Comparison of ENCODE assay signal across 8 cellular contexts in genomic region chr16:5098221-5099159, GRCh38. TPM values are rescaled to one million over a fixed set of nuclear protein-coding genes. Genes with fewer than 3 reads are reported as not detected.
DNase-seq lines count a peak whose midpoint lies in the region; TF ChIP-seq lines count a peak whose summit lies in the region.
"Not testable (repeated sequence)": the region's sequence is repeated elsewhere in the genome, so short reads cannot be mapped to it uniquely, and the experiment has no call there.

No MANE protein-coding gene starts in this region.

- peak overlapping the region; percentile 83 for H3K4me3 Mint-ChIP-seq in Calu3 (ENCODE audit: low read depth, unreplicated experiment)
- peak overlapping the region; percentile 93 for H3K4me3 Mint-ChIP-seq in HFFc6
- H3K4me3 Mint-ChIP-seq in neural crest cell, result peak overlapping the region; percentile 95

- H3K27me3 ChIP-seq in ascending aorta, cardiac muscle cell: not testable (repeated sequence)

- intact Hi-C loops in Calu3 (cut with micrococcal nuclease; ENCODE audit: unreplicated experiment), result loop anchor here (10.0 kb wide), 1 partner anchor 144 kb away; the partner anchor contains the start of gene SEC14L5
- intact Hi-C loops in ascending aorta (cut with DNase I), result loop anchor here (1.0 to 5.0 kb wide), 3 partner anchors 140 to 331 kb away; partner anchors contain the start of genes GLYR1, SEC14L5, UBN1 and ZNF500

- H3K36me3 Mint-ChIP-seq in Calu3 (ENCODE audit: insufficient read depth, unreplicated experiment), result peaks cover 28% of the 10 kb centered on the region
- H3K36me3 Mint-ChIP-seq in HFFc6 (ENCODE audit: low read depth); neural crest cell (ENCODE audit: low read depth): not testable (repeated sequence)

- H3K4me1 Mint-ChIP-seq in Calu3 (ENCODE audit: low read depth, unreplicated experiment) (peaks cover 12% of the 10 kb centered on the region), HFFc6 (ENCODE audit: low read depth) (peaks cover 11% of the 10 kb centered on the region), neural crest cell (peaks cover 13% of the 10 kb centered on the region)

- H3K27me3 Mint-ChIP-seq in Calu3 (ENCODE audit: unreplicated experiment) (peaks cover 33% of the 10 kb centered on the region), HFFc6 (ENCODE audit: insufficient read depth) (peaks cover 22% of the 10 kb centered on the region), neural crest cell (ENCODE audit: low read depth) (peaks cover 13% of the 10 kb centered on the region)

- H3K4me3 ChIP-seq in ascending aorta, result peak overlapping the region; percentile 80 to 95
- peak overlapping the region; percentile 75 for H3K4me3 ChIP-seq in cardiac muscle cell

- not testable (repeated sequence) for BruUV-seq in Calu3 (replicated peaks; lab: Mats Ljungman, UMichigan)

- TF ChIP-seq CTCF in Calu3 (IDR thresholded peaks at IDR 0.05; ENCODE audit: unreplicated experiment); HFFc6 (IDR thresholded peaks at IDR 0.05); ascending aorta (IDR thresholded peaks at IDR 0.05); cardiac muscle cell (IDR thresholded peaks at IDR 0.05; ENCODE audit: low read depth, low read length); neural crest cell (conservative IDR thresholded peaks at IDR 0.05): not testable (repeated sequence)

- DNase-seq in Calu3, result peak; percentile 74
- DNase-seq in HFFc6, result not testable (repeated sequence)
- DNase-seq in NCI-H1105 treated with DMSO at 0.1 percent for 48 hours (lab: John Stamatoyannopoulos, UW), result peak; percentile 9
- DNase-seq in UCSD-AML1 (lab: John Stamatoyannopoulos, UW; ENCODE audit: unreplicated experiment), result peak; percentile 56
- peak; percentile 21 to 89 for DNase-seq in ascending aorta (ENCODE audit: low spot score in 2 of 2)
- DNase-seq in cardiac muscle cell (ENCODE audit: low read depth in 1 of 2, low spot score in 1 of 2), result peak; percentile 81 to 92
- DNase-seq in neural crest cell (ENCODE audit: low read depth, low spot score), result peak; percentile 55
- peak; percentile 94 to 95 for DNase-seq in stimulated activated CD8-positive, alpha-beta memory T cell treated with anti-CD3 and anti-CD28 coated beads, Interleukin-7, amount 100 ng/mL, for 4 hours (ENCODE audit: low read depth in 2 of 2)

- H3K27ac Mint-ChIP-seq in Calu3 (ENCODE audit: unreplicated experiment) (peak overlapping the region; percentile 86), HFFc6 (peak overlapping the region; percentile 68; the same call in 1 of the 2 replicates), neural crest cell (ENCODE audit: unreplicated experiment) (peak overlapping the region; percentile 97)

- CTCF ChIA-PET in Calu3 (lab: Charles Lee), result interaction anchor here (0.6 to 1.4 kb wide), 8 partner anchors 14 to 1545 kb away, joined by 3 to 5 read pairs (median 3); partner anchors contain the start of genes ANKS3, DNAAF8 and MGRN1

- not testable (repeated sequence) for H3K9me3 ChIP-seq in ascending aorta; cardiac muscle cell (ENCODE audit: low read depth)

- H3K4me1 ChIP-seq in ascending aorta; cardiac muscle cell (ENCODE audit: low read depth): not testable (repeated sequence)

- not testable (repeated sequence) for H3K9me3 Mint-ChIP-seq in Calu3 (ENCODE audit: low read depth, unreplicated experiment); HFFc6; neural crest cell

- H3K36me3 ChIP-seq in ascending aorta, cardiac muscle cell: not testable (repeated sequence)

- H3K27ac ChIP-seq in ascending aorta (peak overlapping the region; percentile 79 to 85), cardiac muscle cell (peak overlapping the region; percentile 69)

RNA-seq across cellular contexts. Expression of gene EEF2KMT, which starts 0.9 kb away (rescaled TPM):
- total RNA-seq in Calu3 (2022), result 25.6 and 26.1 TPM in 2 replicates
- 10 to 100 TPM; 13.7 to 20.1 (median 15.9) TPM for total RNA-seq in HFFc6 (2021; fragmentation: NEBNext Ultra II Directional; extraction: Animal tissue kit (Norgen Biotek cat#: 25700))
- 2.8 TPM for total RNA-seq in ascending aorta
- 9.6 and 14.8 TPM in 2 replicates for total RNA-seq in cardiac muscle cell
- 17.8 and 23.2 TPM in 2 replicates for polyA plus RNA-seq in cardiac muscle cell
- total RNA-seq in neural crest cell, result 19.1 and 21.1 TPM in 2 replicates

RNA-seq across cellular contexts. Expression of gene ALG1, which starts 26.8 kb away (rescaled TPM):
- total RNA-seq in Calu3 (2022) (38.3 and 41.6 TPM in 2 replicates), ascending aorta (27.2 TPM), cardiac muscle cell (16.7 and 26.5 TPM in 2 replicates), neural crest cell (23.2 and 25.2 TPM in 2 replicates)
- total RNA-seq in HFFc6 (2021; fragmentation: NEBNext Ultra II Directional; extraction: Animal tissue kit (Norgen Biotek cat#: 25700)), result 10 to 100 TPM; 43.5 to 51.3 (median 47.4) TPM
- polyA plus RNA-seq in cardiac muscle cell, result 20.0 and 20.2 TPM in 2 replicates

RNA-seq across cellular contexts. Expression of gene C16orf89, which starts 32.7 kb away (rescaled TPM):
- not detected in 2 replicates for total RNA-seq in Calu3 (2022)
- total RNA-seq in HFFc6 (2021; fragmentation: NEBNext Ultra II Directional; extraction: Animal tissue kit (Norgen Biotek cat#: 25700)), result not detected
- 4.6 TPM for total RNA-seq in ascending aorta
- total RNA-seq in cardiac muscle cell, result 0.49 TPM in 1 of 2 replicates, not detected in the other
- 0.62 TPM in 1 of 2 replicates, not detected in the other for polyA plus RNA-seq in cardiac muscle cell
- total RNA-seq in neural crest cell, result not detected in 2 replicates
